ENCODE assay signal across 8 cellular contexts in the genomic region with DNA sequence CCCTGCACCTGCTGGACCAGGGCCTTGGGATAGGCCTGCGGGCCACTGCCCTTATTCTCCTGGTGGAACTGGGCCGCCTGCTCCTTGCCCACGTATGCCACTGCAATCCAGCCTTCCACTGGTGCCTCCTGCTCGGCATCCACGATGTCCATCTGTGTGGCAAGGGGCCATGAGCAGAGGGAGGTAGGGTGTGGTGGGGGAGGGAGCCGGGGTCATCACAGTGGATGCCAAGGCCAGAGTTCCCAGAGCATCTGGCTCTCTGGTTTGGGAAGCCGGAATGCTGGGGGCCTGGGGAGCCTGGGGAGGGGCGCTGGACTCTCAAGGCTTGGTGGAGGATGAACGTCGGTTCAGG. TPM values are rescaled to one million over a fixed set of nuclear protein-coding genes. Genes with fewer than 3 reads are reported as not detected.
DNase-seq lines count a peak whose midpoint lies in the region; ATAC-seq and TF ChIP-seq lines count a peak whose summit lies in the region.

No MANE protein-coding gene starts in this region.

- no peak for DNase-seq in activated CD8-positive, alpha-beta memory T cell treated with anti-CD3 and anti-CD28 coated beads, Interleukin-2, amount 10 ng/mL, durations not matched to agents 7 days and 5 days
- DNase-seq in activated CD8-positive, alpha-beta memory T cell treated with anti-CD3 and anti-CD28 coated beads, Interleukin-2, amount 50 U/mL, for 4 hours: no peak
- DNase-seq in ascending aorta (ENCODE audit: low spot score in 2 of 2) (no peak), right lobe of liver (no peak), HK-2 (ENCODE audit: unreplicated experiment) (no peak), NCI-H69 (lab: John Stamatoyannopoulos, UW) (no peak)

- CTCF ChIA-PET in activated CD8-positive, alpha-beta memory T cell treated with anti-CD3 and anti-CD28 coated beads, Interleukin-2, amount 10 ng/mL, durations not matched to agents 7 days and 5 days (lab: Charles Lee): interaction anchor here (0.5 to 21.5 kb wide), 16 partner anchors 8 to 278 kb away, joined by 3 to 508 read pairs (median 6); a partner anchor contains a TSS

- H3K36me3 ChIP-seq in ascending aorta (peaks cover 7 to 8% of the 10 kb centered on the region in 2 donors), right lobe of liver (no peaks in the 10 kb centered on the region), thymus (ENCODE audit: control insufficient read depth, insufficient read depth) (no peaks in the 10 kb centered on the region)

- peak overlapping the region; percentile 26 for H3K27ac Mint-ChIP-seq in activated CD8-positive, alpha-beta memory T cell treated with anti-CD3 and anti-CD28 coated beads, Interleukin-2, amount 10 ng/mL, durations not matched to agents 7 days and 5 days

- H3K27me3 ChIP-seq in ascending aorta: no peaks in the 10 kb centered on the region
- H3K27me3 ChIP-seq in right lobe of liver: no peaks in the 10 kb centered on the region
- H3K27me3 ChIP-seq in thymus (ENCODE audit: control insufficient read depth, insufficient read depth): peaks cover 3% of the 10 kb centered on the region

- H3K4me3 ChIP-seq in ascending aorta (peak overlapping the region; percentile 73 to 86), right lobe of liver (peak overlapping the region; percentile 56 to 68 (median 57)), thymus (ENCODE audit: low read length) (peak overlapping the region; percentile 81)

- 48% methylated on average over 6 of the region's 10 CpGs for WGBS in right lobe of liver (ENCODE audit: insufficient coverage, low coverage, low lambda C conversion rate, missing lambda C conversion rate)
- 44% methylated on average over 10 of the region's 10 CpGs for WGBS in thymus

- peak overlapping the region; percentile 76 for H3K4me3 Mint-ChIP-seq in activated CD8-positive, alpha-beta memory T cell treated with anti-CD3 and anti-CD28 coated beads, Interleukin-2, amount 10 ng/mL, durations not matched to agents 7 days and 5 days

- no peak for ATAC-seq in activated CD8-positive, alpha-beta memory T cell treated with anti-CD3 and anti-CD28 coated beads, Interleukin-2, amount 10 ng/mL, durations not matched to agents 7 days and 5 days
- peak in 1 of 4 donors; percentile 4 for ATAC-seq in right lobe of liver
- no peak for ATAC-seq in GM18502 (IDR thresholded peaks at IDR 0.05; ENCODE audit: poor library complexity, unreplicated experiment)

- H3K4me1 ChIP-seq in ascending aorta (peaks cover 8 to 11% of the 10 kb centered on the region in 2 donors), right lobe of liver (peaks cover 0 to 9% (median 3%) of the 10 kb centered on the region in 4 donors), thymus (ENCODE audit: control insufficient read depth, insufficient read depth, low read length) (peaks cover 11% of the 10 kb centered on the region)

- no peaks in the 10 kb centered on the region for H3K9me3 ChIP-seq in ascending aorta
- H3K9me3 ChIP-seq in right lobe of liver: no peaks in the 10 kb centered on the region
- no peaks in the 10 kb centered on the region for H3K9me3 ChIP-seq in thymus (ENCODE audit: control insufficient read depth)

- TF ChIP-seq CTCF in ascending aorta (IDR thresholded peaks at IDR 0.05) (no peak), right lobe of liver (IDR thresholded peaks at IDR 0.05) (no peak)

- no peak for TF ChIP-seq POLR2A in right lobe of liver (IDR thresholded peaks at IDR 0.05)

- peak overlapping the region; percentile 59 to 70 for H3K27ac ChIP-seq in ascending aorta
- no peak overlapping the region for H3K27ac ChIP-seq in right lobe of liver
- no peak overlapping the region for H3K27ac ChIP-seq in thymus (ENCODE audit: low read depth)

- intact Hi-C loops in ascending aorta (cut with DNase I): loop anchor here (2.0 kb wide), 3 partner anchors 38 to 278 kb away; a partner anchor contains a TSS
- intact Hi-C loops in right lobe of liver (cut with DNase I): loop anchor here (10.0 kb wide), 2 partner anchors 122 to 282 kb away; a partner anchor contains a TSS

- no peaks in the 10 kb centered on the region for H3K9me3 Mint-ChIP-seq in activated CD8-positive, alpha-beta memory T cell treated with anti-CD3 and anti-CD28 coated beads, Interleukin-2, amount 10 ng/mL, durations not matched to agents 7 days and 5 days (ENCODE audit: low read depth)

- peaks cover 16% of the 10 kb centered on the region for H3K4me1 Mint-ChIP-seq in activated CD8-positive, alpha-beta memory T cell treated with anti-CD3 and anti-CD28 coated beads, Interleukin-2, amount 10 ng/mL, durations not matched to agents 7 days and 5 days

- no peaks in the 10 kb centered on the region for H3K27me3 Mint-ChIP-seq in activated CD8-positive, alpha-beta memory T cell treated with anti-CD3 and anti-CD28 coated beads, Interleukin-2, amount 10 ng/mL, durations not matched to agents 7 days and 5 days

- peaks cover 2% of the 10 kb centered on the region for H3K36me3 Mint-ChIP-seq in activated CD8-positive, alpha-beta memory T cell treated with anti-CD3 and anti-CD28 coated beads, Interleukin-2, amount 10 ng/mL, durations not matched to agents 7 days and 5 days

RNA-seq across cellular contexts. Expression of a gene that starts 0.6 kb away (rescaled TPM):
- 10 to 100 TPM in 1 of 2 experiments, 1 to 10 TPM in 1; 8.5 to 10.5 TPM for total RNA-seq in activated CD8-positive, alpha-beta memory T cell treated with anti-CD3 and anti-CD28 coated beads, Interleukin-2, amount 10 ng/mL, durations not matched to agents 7 days and 5 days
- 6.7 TPM for total RNA-seq in ascending aorta
- total RNA-seq in right lobe of liver: 10 to 100 TPM in 1 of 6 experiments, 1 to 10 TPM in 5; 6.2 to 10.0 (median 7.4) TPM
- 11.1 TPM for polyA plus RNA-seq in thymus

RNA-seq across cellular contexts. Expression of a gene that starts 10.2 kb away (rescaled TPM):
- 1 to 10 TPM; 2.2 to 4.8 TPM for total RNA-seq in activated CD8-positive, alpha-beta memory T cell treated with anti-CD3 and anti-CD28 coated beads, Interleukin-2, amount 10 ng/mL, durations not matched to agents 7 days and 5 days
- total RNA-seq in ascending aorta: 3.0 TPM
- 100 to 1,000 TPM in 3 of 6 experiments, 10 to 100 TPM in 3; 42.7 to 240 (median 101) TPM for total RNA-seq in right lobe of liver
- polyA plus RNA-seq in thymus: 6.2 TPM

RNA-seq across cellular contexts. Expression of a gene that starts 29.8 kb away (rescaled TPM):
- 1 to 10 TPM; 4.9 to 6.2 TPM for total RNA-seq in activated CD8-positive, alpha-beta memory T cell treated with anti-CD3 and anti-CD28 coated beads, Interleukin-2, amount 10 ng/mL, durations not matched to agents 7 days and 5 days
- total RNA-seq in ascending aorta: 7.0 TPM
- 1 to 10 TPM in 3 of 6 experiments, under 1 TPM in 3; 0.54 to 2.9 (median 0.86) TPM for total RNA-seq in right lobe of liver
- 3.2 TPM for polyA plus RNA-seq in thymus

RNA-seq across cellular contexts. Expression of a gene that starts 29.9 kb away (rescaled TPM):
- total RNA-seq in activated CD8-positive, alpha-beta memory T cell treated with anti-CD3 and anti-CD28 coated beads, Interleukin-2, amount 10 ng/mL, durations not matched to agents 7 days and 5 days: 100 to 1,000 TPM; 214 to 267 TPM
- 92.9 TPM for total RNA-seq in ascending aorta
- 10 to 100 TPM; 42.6 to 72.8 (median 66.5) TPM for total RNA-seq in right lobe of liver
- 25.7 TPM for polyA plus RNA-seq in thymus

RNA-seq across cellular contexts. Expression of a gene that starts 39.0 kb away (rescaled TPM):
- total RNA-seq in activated CD8-positive, alpha-beta memory T cell treated with anti-CD3 and anti-CD28 coated beads, Interleukin-2, amount 10 ng/mL, durations not matched to agents 7 days and 5 days: 10 to 100 TPM; 59.1 to 73.4 TPM
- total RNA-seq in ascending aorta (4.5 TPM), right lobe of liver (10 to 100 TPM in 3 of 6 experiments, 1 to 10 TPM in 3; 4.2 to 30.1 (median 9.1) TPM)
- 11.1 TPM for polyA plus RNA-seq in thymus

Comparison
In these comparisons a context has a peak if more than half of its experiments do, and no peak if none do; other contexts are left out.
1. H3K27ac ChIP-seq: peak in ascending aorta (2 of 2); none in right lobe of liver (0 of 3) and thymus (single experiment).
2. RNA of a gene that starts 10.2 kb away (total RNA-seq): 42.7 to 240 TPM in right lobe of liver; 2.2 to 4.8 TPM in activated CD8-positive, alpha-beta memory T cell treated with anti-CD3 and anti-CD28 coated beads, Interleukin-2, amount 10 ng/mL, durations not matched to agents 7 days and 5 days and 3.0 TPM in ascending aorta (single experiment); every median in the first group is over 4 times any median in the second.
3. Peak in every context shown above with its lines, with median percentiles within 50 percentile points of each other: H3K4me3 ChIP-seq.